Comparison of ENCODE assay signal across 8 cellular contexts in the genomic region with DNA sequence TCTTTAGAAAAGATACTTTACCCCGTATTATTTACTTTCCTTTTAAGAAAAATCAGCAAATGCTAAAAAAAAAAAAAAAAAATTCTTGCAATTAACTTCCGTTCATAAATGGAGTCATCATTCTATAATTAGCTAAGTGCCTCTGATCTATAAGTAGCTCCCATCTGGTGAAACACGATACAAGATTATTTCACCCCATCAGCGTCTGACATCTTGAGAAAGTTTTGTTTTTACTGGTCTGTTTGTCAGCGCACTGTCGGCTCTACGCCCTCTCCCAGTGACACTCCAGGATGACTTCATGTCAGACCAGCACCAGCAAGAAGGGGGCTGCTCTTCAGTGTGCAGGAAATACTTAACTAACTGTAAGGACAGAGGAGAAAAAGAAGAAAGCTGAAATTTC.
A peak's percentile ranks its signal among the peaks of the same experiment; 100 is the strongest.
DNase-seq lines count a peak whose midpoint lies in the region; ATAC-seq and TF ChIP-seq lines count a peak whose summit lies in the region.

No MANE protein-coding gene starts in this region.

- H3K4me3 Mint-ChIP-seq in stimulated activated naive CD8-positive, alpha-beta T cell treated with anti-CD3 and anti-CD28 coated beads, Interleukin-15, amount 100 ng/mL, for 72 hours: no peak overlapping the region
- H3K4me3 Mint-ChIP-seq in activated CD4-positive, alpha-beta memory T cell treated with anti-CD3 and anti-CD28 coated beads for 36 hours: peak overlapping the region; percentile 47

- peaks cover 8 to 11% of the 10 kb centered on the region in 2 donors for H3K9me3 Mint-ChIP-seq in stimulated activated naive CD8-positive, alpha-beta T cell treated with anti-CD3 and anti-CD28 coated beads, Interleukin-15, amount 100 ng/mL, for 72 hours
- peaks cover 16% of the 10 kb centered on the region for H3K9me3 Mint-ChIP-seq in activated CD4-positive, alpha-beta memory T cell treated with anti-CD3 and anti-CD28 coated beads for 36 hours

- peaks cover 45% of the 10 kb centered on the region for H3K4me1 Mint-ChIP-seq in stimulated activated naive CD8-positive, alpha-beta T cell treated with anti-CD3 and anti-CD28 coated beads, Interleukin-15, amount 100 ng/mL, for 72 hours
- peaks cover 70% of the 10 kb centered on the region for H3K4me1 Mint-ChIP-seq in activated CD4-positive, alpha-beta memory T cell treated with anti-CD3 and anti-CD28 coated beads for 36 hours (ENCODE audit: low read depth)

- intact Hi-C loops in activated CD4-positive, alpha-beta memory T cell treated with anti-CD3 and anti-CD28 coated beads for 36 hours (cut with micrococcal nuclease): loop anchor here (1.0 kb wide), 3 partner anchors 26 to 181 kb away; no protein-coding TSS in a partner anchor
- intact Hi-C loops in dorsolateral prefrontal cortex (cut with DNase I): no loop called here

- peaks cover 70% of the 10 kb centered on the region for H3K36me3 Mint-ChIP-seq in activated CD4-positive, alpha-beta memory T cell treated with anti-CD3 and anti-CD28 coated beads for 36 hours

- peak overlapping the region in 1 of 59 donors; percentile 4 for H3K4me3 ChIP-seq in dorsolateral prefrontal cortex

- H3K27me3 ChIP-seq in dorsolateral prefrontal cortex: no peaks in the 10 kb centered on the region

- no peak overlapping the region for H3K27ac Mint-ChIP-seq in stimulated activated naive CD8-positive, alpha-beta T cell treated with anti-CD3 and anti-CD28 coated beads, Interleukin-15, amount 100 ng/mL, for 72 hours
- H3K27ac Mint-ChIP-seq in activated CD4-positive, alpha-beta memory T cell treated with anti-CD3 and anti-CD28 coated beads for 36 hours: peak overlapping the region; percentile 93

- no peak for TF ChIP-seq CTCF in dorsolateral prefrontal cortex (IDR thresholded peaks at IDR 0.05 in 54 of 56, conservative IDR thresholded peaks at IDR 0.05 in 2 of 56; ENCODE audit: low read depth in 1 of 56, partially characterized antibody in 56 of 56)

- POLR2A ChIA-PET in activated CD4-positive, alpha-beta memory T cell treated with anti-CD3 and anti-CD28 coated beads for 36 hours (lab: Charles Lee): interaction anchor here (0.6 to 2.3 kb wide), 7 partner anchors 11 to 139 kb away, joined by 3 to 6 read pairs (median 3); no protein-coding TSS in a partner anchor

- no peak for DNase-seq in stimulated activated naive CD8-positive, alpha-beta T cell treated with anti-CD3 and anti-CD28 coated beads, Interleukin-15, Interleukin-2, amounts not matched to agents 100 U/mL and 50 U/mL, for 24 hours
- no peak for DNase-seq in stimulated activated naive CD8-positive, alpha-beta T cell treated with anti-CD3 and anti-CD28 coated beads, Interleukin-15, amount 100 ng/mL, for 72 hours
- DNase-seq in activated CD4-positive, alpha-beta memory T cell treated with anti-CD3 and anti-CD28 coated beads for 36 hours: peak; percentile 78
- DNase-seq in iris pigment epithelial cell (ENCODE audit: low read depth) (peak; percentile 79), dorsolateral prefrontal cortex (no peak), germinal center (ENCODE audit: low spot score) (no peak), kidney tubule cell (ENCODE audit: low spot score) (no peak)

- no peaks in the 10 kb centered on the region for H3K27me3 Mint-ChIP-seq in stimulated activated naive CD8-positive, alpha-beta T cell treated with anti-CD3 and anti-CD28 coated beads, Interleukin-15, amount 100 ng/mL, for 72 hours
- H3K27me3 Mint-ChIP-seq in activated CD4-positive, alpha-beta memory T cell treated with anti-CD3 and anti-CD28 coated beads for 36 hours: no peaks in the 10 kb centered on the region

- ATAC-seq in stimulated activated naive CD8-positive, alpha-beta T cell treated with anti-CD3 and anti-CD28 coated beads, Interleukin-15, Interleukin-2, amounts not matched to agents 100 U/mL and 50 U/mL, for 24 hours: peak; percentile 73
- no peak for ATAC-seq in stimulated activated naive CD8-positive, alpha-beta T cell treated with anti-CD3 and anti-CD28 coated beads, Interleukin-15, amount 100 ng/mL, for 72 hours
- ATAC-seq in GM19463 (IDR thresholded peaks at IDR 0.05; ENCODE audit: unreplicated experiment): no peak

- CTCF ChIA-PET in activated CD4-positive, alpha-beta memory T cell treated with anti-CD3 and anti-CD28 coated beads for 36 hours (lab: Charles Lee): interaction anchor here (0.6 to 3.8 kb wide), 10 partner anchors 11 to 108 kb away, joined by 3 to 30 read pairs (median 4); a partner anchor contains a TSS

- peak overlapping the region in 23 of 59 donors; percentile 0 to 85 (median 28) for H3K27ac ChIP-seq in dorsolateral prefrontal cortex

Comparison
In these comparisons a context has a peak if more than half of its experiments do, and no peak if none do; other contexts are left out.
1. DNase-seq: peak in activated CD4-positive, alpha-beta memory T cell treated with anti-CD3 and anti-CD28 coated beads for 36 hours (single experiment) and iris pigment epithelial cell (single experiment); none in stimulated activated naive CD8-positive, alpha-beta T cell treated with anti-CD3 and anti-CD28 coated beads, Interleukin-15, Interleukin-2, amounts not matched to agents 100 U/mL and 50 U/mL, for 24 hours (single experiment), stimulated activated naive CD8-positive, alpha-beta T cell treated with anti-CD3 and anti-CD28 coated beads, Interleukin-15, amount 100 ng/mL, for 72 hours (0 of 2), dorsolateral prefrontal cortex (0 of 10), germinal center (single experiment) and kidney tubule cell (single experiment).